In genomic region chr10:5975641-5976473, GRCh38 we compare ENCODE assay signal across 1 cellular context.
TF ChIP-seq lines count a peak whose summit lies in the region.

No MANE protein-coding gene starts in this region.

TF ChIP-seq in HCT116, 20 proteins besides CTCF, POLR2A, EP300 and RAD21 (continued from another document):
- no peak for TF ChIP-seq REST (IDR thresholded peaks at IDR 0.05; ENCODE audit: low read depth)
- TF ChIP-seq YY1 (IDR thresholded peaks at IDR 0.05; ENCODE audit: extremely low read depth, insufficient replicate concordance, low read depth, low read length), result no peak
- no peak for TF ChIP-seq EGR1 (IDR thresholded peaks at IDR 0.05; ENCODE audit: low read depth)
- TF ChIP-seq MAX (IDR thresholded peaks at IDR 0.05), result no peak
- TF ChIP-seq FOSL1 (IDR thresholded peaks at IDR 0.05; ENCODE audit: low read depth), result no peak
- no peak for TF ChIP-seq TCF7L2 (IDR thresholded peaks at IDR 0.05; ENCODE audit: borderline replicate concordance, extremely low read depth, insufficient read depth, insufficient read length)
- TF ChIP-seq EZH2phosphoT487 (IDR thresholded peaks at IDR 0.05; ENCODE audit: borderline replicate concordance), result no peak
- TF ChIP-seq POLR2AphosphoS5 (IDR thresholded peaks at IDR 0.05; ENCODE audit: low read depth, low read length), result no peak
